In the genomic region with DNA sequence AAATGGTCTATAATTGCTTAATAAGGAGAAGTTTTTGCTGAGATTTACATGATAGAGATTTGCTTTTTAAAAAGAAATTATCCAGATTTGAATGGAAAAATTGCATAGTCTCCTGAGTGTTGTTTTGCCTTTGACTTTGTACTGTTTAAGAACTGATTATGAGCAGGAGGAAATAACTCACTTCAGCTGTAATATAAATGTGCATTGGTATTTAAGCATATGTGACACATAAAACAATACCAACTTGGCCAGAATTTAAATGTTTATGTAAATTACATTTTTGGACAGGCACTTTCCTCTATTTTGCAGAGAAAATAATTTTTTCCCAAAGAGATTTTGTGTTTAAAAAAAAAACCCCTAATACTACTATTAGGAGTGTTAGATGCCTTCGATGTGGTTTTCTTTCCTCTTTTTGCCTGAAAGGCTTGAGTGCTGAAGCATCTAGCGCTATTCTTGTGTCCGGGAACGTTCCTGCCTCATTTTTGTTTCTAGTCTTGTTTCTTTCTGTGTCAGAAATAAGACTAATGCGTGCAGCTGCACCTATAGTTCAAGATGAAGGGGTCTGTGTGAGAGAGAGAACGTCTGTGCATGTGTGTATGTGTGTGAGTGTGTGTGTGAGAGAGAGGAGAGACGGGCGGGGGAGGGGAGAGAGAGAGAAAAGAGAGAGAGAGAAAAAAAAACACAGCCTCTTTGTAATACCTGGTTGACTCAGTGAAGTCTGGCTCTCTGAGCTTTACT, we compare ENCODE assay signal across 11 cellular contexts.
A peak's percentile ranks its signal among the peaks of the same experiment; 100 is the strongest.
DNase-seq lines count a peak whose midpoint lies in the region; ATAC-seq, FAIRE-seq and TF ChIP-seq lines count a peak whose summit lies in the region.
"Had no signal": no experiment of that assay in that cellular context is flagged by ENCODE, and none has a peak within 500 bp of the region (broad histone marks: within the 10 kb centered on the region; RNA-seq: fewer than 3 reads in every experiment).

No MANE protein-coding gene starts in this region.

- WGBS in H1 (ENCODE audit: extremely low coverage in 1 of 2, insufficient coverage in 1 of 2, insufficient read length in 1 of 2, insufficient replicate concordance in 2 of 2, low coverage in 1 of 2, low lambda C conversion rate in 2 of 2, missing lambda C conversion rate in 1 of 2), 2 experiments: 47% methylated on average over 4 of the region's 8 CpGs; no CpG with 5 or more reads in 1 of the 2 experiments

- no peaks in the 10 kb centered on the region for H3K9me3 Mint-ChIP-seq in stimulated activated naive CD8-positive, alpha-beta T cell treated with anti-CD3 and anti-CD28 coated beads, Interleukin-15, Interleukin-2, amounts not matched to agents 100 ng/mL and 50 ng/mL, for 24 hours
- no peaks in the 10 kb centered on the region for H3K9me3 Mint-ChIP-seq in type B pancreatic cell

- no peak overlapping the region for H4K8ac ChIP-seq in H1 (ENCODE audit: extremely low read depth, insufficient read depth, low read length)

- H2AFZ ChIP-seq in H1 (ENCODE audit: low read length): no peak overlapping the region

- no peak overlapping the region for H2BK12ac ChIP-seq in H1 (ENCODE audit: low read depth, low read length)

- H4K20me1 ChIP-seq in H1 (replicated peaks in 1 of 2; ENCODE audit: control insufficient read depth in 1 of 2, insufficient read depth in 2 of 2, low read length in 2 of 2): no peaks in the 10 kb centered on the region

- H4K91ac ChIP-seq in H1 (replicated peaks; ENCODE audit: insufficient read length, low read length): no peak overlapping the region

- H2AK5ac ChIP-seq in H1 (ENCODE audit: low read depth, low read length): no peak overlapping the region

- no peak for FAIRE-seq in H1 (lab: Jason Lieb, UNC)

- CTCF ChIA-PET in H1 (lab: Charles Lee; ENCODE audit: partially characterized antibody): interaction anchor here (0.7 to 1.4 kb wide), 4 partner anchors 9 to 379 kb away, joined by 3 to 5 read pairs (median 4); no protein-coding TSS in a partner anchor

- H3K4me1 Mint-ChIP-seq in stimulated activated naive CD8-positive, alpha-beta T cell treated with anti-CD3 and anti-CD28 coated beads, Interleukin-15, Interleukin-2, amounts not matched to agents 100 ng/mL and 50 ng/mL, for 24 hours (ENCODE audit: low read depth): peaks cover 53% of the 10 kb centered on the region
- H3K4me1 Mint-ChIP-seq in type B pancreatic cell (ENCODE audit: unreplicated experiment): peaks cover 22% of the 10 kb centered on the region

- H3K4me1 ChIP-seq in H1 (replicated peaks in 1 of 4; ENCODE audit: control insufficient read depth in 3 of 4, insufficient read depth in 4 of 4, low read length in 3 of 4): peaks cover 1 to 24% (median 10%) of the 10 kb centered on the region in 4 experiments; a peak in 6 of 7 replicates

- no peak for DNase-seq in stimulated activated naive CD8-positive, alpha-beta T cell treated with anti-CD3 and anti-CD28 coated beads, Interleukin-15, Interleukin-2, amounts not matched to agents 100 U/mL and 50 U/mL, for 24 hours
- no peak for DNase-seq in H1 (ENCODE audit: low read depth in 1 of 2, low spot score in 2 of 2)
- no peak for DNase-seq in type B pancreatic cell (ENCODE audit: extremely low spot score, unreplicated experiment)
- DNase-seq in NCI-H2196 treated with DMSO at 0.1 percent for 48 hours (lab: John Stamatoyannopoulos, UW; ENCODE audit: unreplicated experiment): no peak
- no peak for DNase-seq in ecto neural progenitor cell (ENCODE audit: low spot score)
- DNase-seq: cerebellar nuclear complex, MG63, midbrain had no signal

- H3K23ac ChIP-seq in H1 (ENCODE audit: insufficient read length): no peak overlapping the region

- TF ChIP-seq POLR2A in H1 (IDR thresholded peaks at IDR 0.05; ENCODE audit: control extremely low read depth in 1 of 2, low read depth in 2 of 2, low read length in 2 of 2): no peak

- H3K27me3 Mint-ChIP-seq in stimulated activated naive CD8-positive, alpha-beta T cell treated with anti-CD3 and anti-CD28 coated beads, Interleukin-15, Interleukin-2, amounts not matched to agents 100 ng/mL and 50 ng/mL, for 24 hours: no peaks in the 10 kb centered on the region
- no peaks in the 10 kb centered on the region for H3K27me3 Mint-ChIP-seq in type B pancreatic cell

- peak overlapping the region; percentile 53 for H3K56ac ChIP-seq in H1 (replicated peaks; ENCODE audit: insufficient read length, low read depth, low read length)

- H2BK5ac ChIP-seq in H1 (ENCODE audit: low read depth, low read length): no peak overlapping the region

- TF ChIP-seq RAD21 in H1 (IDR thresholded peaks at IDR 0.05 in 1 of 2, conservative IDR thresholded peaks at IDR 0.05 in 1 of 2; ENCODE audit: low read depth in 2 of 2, low read length in 2 of 2): no peak

- no peak for TF ChIP-seq EP300 in H1 (IDR thresholded peaks at IDR 0.05; ENCODE audit: borderline replicate concordance in 1 of 2, low read depth in 2 of 2, low read length in 2 of 2)

- H4K5ac ChIP-seq in H1 (ENCODE audit: insufficient read length, low read depth, low read length): no peak overlapping the region

- no peak overlapping the region for H3K9ac ChIP-seq in H1 (replicated peaks in 1 of 4; ENCODE audit: extremely low read depth in 1 of 4, low read depth in 3 of 4, low read length in 3 of 4)

- no peak overlapping the region for H3K18ac ChIP-seq in H1 (ENCODE audit: extremely low read depth, low read length)

- H3K23me2 ChIP-seq in H1 (ENCODE audit: low read depth, low read length): peaks cover 2% of the 10 kb centered on the region; the same call in 1 of the 2 replicates

- TF ChIP-seq CTCF in H1 (IDR thresholded peaks at IDR 0.05; ENCODE audit: control extremely low read depth in 1 of 3, insufficient read depth in 1 of 3, low read depth in 1 of 3, low read length in 3 of 3): no peak
- TF ChIP-seq CTCF in type B pancreatic cell (conservative IDR thresholded peaks at IDR 0.05): no peak

- H3K79me2 ChIP-seq in H1 (ENCODE audit: control insufficient read depth in 1 of 2, insufficient read depth in 2 of 2, low read length in 2 of 2): peaks cover 0 to 36% of the 10 kb centered on the region in 2 experiments; a peak in 2 of 4 replicates

- POLR2A ChIA-PET in H1 (lab: Charles Lee; ENCODE audit: partially characterized antibody): no interaction called here

- H3K14ac ChIP-seq in H1 (ENCODE audit: insufficient read length): no peak overlapping the region

- H3K4me3 ChIP-seq in H1 (ENCODE audit: extremely low read depth in 1 of 4, insufficient read depth in 2 of 4, low read depth in 3 of 4, low read length in 4 of 4): no peak overlapping the region
- H3K4me3 ChIP-seq: MG63 had no signal

- no peaks in the 10 kb centered on the region for H3K27me3 ChIP-seq in H1 (replicated peaks in 1 of 4; ENCODE audit: control insufficient read depth in 3 of 4, extremely low read depth in 1 of 4, insufficient read depth in 3 of 4, low read length in 3 of 4)
- H3K27me3 ChIP-seq: MG63 had no signal

- H3K9me3 ChIP-seq in H1 (ENCODE audit: insufficient read depth in 2 of 2, low read depth in 1 of 2, low read length in 1 of 2): no peaks in the 10 kb centered on the region
- H3K9me3 ChIP-seq: MG63 had no signal

- peak overlapping the region; percentile 43 for H3K27ac Mint-ChIP-seq in stimulated activated naive CD8-positive, alpha-beta T cell treated with anti-CD3 and anti-CD28 coated beads, Interleukin-15, Interleukin-2, amounts not matched to agents 100 ng/mL and 50 ng/mL, for 24 hours
- H3K27ac Mint-ChIP-seq in type B pancreatic cell: no peak overlapping the region

- H2BK20ac ChIP-seq in H1 (ENCODE audit: low read length): no peak overlapping the region

- peaks cover 4% of the 10 kb centered on the region for H3K36me3 Mint-ChIP-seq in stimulated activated naive CD8-positive, alpha-beta T cell treated with anti-CD3 and anti-CD28 coated beads, Interleukin-15, Interleukin-2, amounts not matched to agents 100 ng/mL and 50 ng/mL, for 24 hours (ENCODE audit: low read depth)
- H3K36me3 Mint-ChIP-seq in type B pancreatic cell: no peaks in the 10 kb centered on the region

- no peaks in the 10 kb centered on the region for H3K36me3 ChIP-seq in H1 (ENCODE audit: control insufficient read depth in 2 of 4, insufficient read depth in 4 of 4, low read length in 3 of 4)
- H3K36me3 ChIP-seq: MG63 had no signal

- peak overlapping the region; percentile 21 to 49; a peak in 3 of 4 replicates for H3K4me2 ChIP-seq in H1 (ENCODE audit: insufficient read depth in 1 of 2, low read depth in 2 of 2, low read length in 2 of 2)

- no peak for ATAC-seq in stimulated activated naive CD8-positive, alpha-beta T cell treated with anti-CD3 and anti-CD28 coated beads, Interleukin-15, Interleukin-2, amounts not matched to agents 100 U/mL and 50 U/mL, for 24 hours
- ATAC-seq in HG03442 (IDR thresholded peaks at IDR 0.05; ENCODE audit: unreplicated experiment): peak; percentile 44
- no peak for ATAC-seq in GM19035 (IDR thresholded peaks at IDR 0.05; ENCODE audit: unreplicated experiment)

- no peaks in the 10 kb centered on the region for H3K79me1 ChIP-seq in H1 (ENCODE audit: low read depth, low read length)

- H2BK120ac ChIP-seq in H1 (replicated peaks; ENCODE audit: low read depth, low read length): no peak overlapping the region

- H3K4ac ChIP-seq in H1 (replicated peaks; ENCODE audit: insufficient read length, low read depth, low read length): no peak overlapping the region

- no peak overlapping the region for H3K27ac ChIP-seq in H1 (ENCODE audit: low read depth, low read length)

- H3K4me3 Mint-ChIP-seq in stimulated activated naive CD8-positive, alpha-beta T cell treated with anti-CD3 and anti-CD28 coated beads, Interleukin-15, Interleukin-2, amounts not matched to agents 100 ng/mL and 50 ng/mL, for 24 hours: no peak overlapping the region
- peak overlapping the region; percentile 57 for H3K4me3 Mint-ChIP-seq in type B pancreatic cell

- H2BK15ac ChIP-seq in H1 (ENCODE audit: low read length): no peak overlapping the region

TF ChIP-seq in H1, 55 proteins besides CTCF, POLR2A, EP300 and RAD21:
- TF ChIP-seq, protein P1, sequence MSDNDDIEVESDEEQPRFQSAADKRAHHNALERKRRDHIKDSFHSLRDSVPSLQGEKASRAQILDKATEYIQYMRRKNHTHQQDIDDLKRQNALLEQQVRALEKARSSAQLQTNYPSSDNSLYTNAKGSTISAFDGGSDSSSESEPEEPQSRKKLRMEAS (IDR thresholded peaks at IDR 0.05): no peak
- TF ChIP-seq KDM5A (IDR thresholded peaks at IDR 0.05; ENCODE audit: low read length): no peak
- TF ChIP-seq BCL11A (IDR thresholded peaks at IDR 0.05; ENCODE audit: low read depth in 2 of 2, low read length in 2 of 2): no peak
